2 cellular contexts compared by ENCODE assay signal in the genomic region with DNA sequence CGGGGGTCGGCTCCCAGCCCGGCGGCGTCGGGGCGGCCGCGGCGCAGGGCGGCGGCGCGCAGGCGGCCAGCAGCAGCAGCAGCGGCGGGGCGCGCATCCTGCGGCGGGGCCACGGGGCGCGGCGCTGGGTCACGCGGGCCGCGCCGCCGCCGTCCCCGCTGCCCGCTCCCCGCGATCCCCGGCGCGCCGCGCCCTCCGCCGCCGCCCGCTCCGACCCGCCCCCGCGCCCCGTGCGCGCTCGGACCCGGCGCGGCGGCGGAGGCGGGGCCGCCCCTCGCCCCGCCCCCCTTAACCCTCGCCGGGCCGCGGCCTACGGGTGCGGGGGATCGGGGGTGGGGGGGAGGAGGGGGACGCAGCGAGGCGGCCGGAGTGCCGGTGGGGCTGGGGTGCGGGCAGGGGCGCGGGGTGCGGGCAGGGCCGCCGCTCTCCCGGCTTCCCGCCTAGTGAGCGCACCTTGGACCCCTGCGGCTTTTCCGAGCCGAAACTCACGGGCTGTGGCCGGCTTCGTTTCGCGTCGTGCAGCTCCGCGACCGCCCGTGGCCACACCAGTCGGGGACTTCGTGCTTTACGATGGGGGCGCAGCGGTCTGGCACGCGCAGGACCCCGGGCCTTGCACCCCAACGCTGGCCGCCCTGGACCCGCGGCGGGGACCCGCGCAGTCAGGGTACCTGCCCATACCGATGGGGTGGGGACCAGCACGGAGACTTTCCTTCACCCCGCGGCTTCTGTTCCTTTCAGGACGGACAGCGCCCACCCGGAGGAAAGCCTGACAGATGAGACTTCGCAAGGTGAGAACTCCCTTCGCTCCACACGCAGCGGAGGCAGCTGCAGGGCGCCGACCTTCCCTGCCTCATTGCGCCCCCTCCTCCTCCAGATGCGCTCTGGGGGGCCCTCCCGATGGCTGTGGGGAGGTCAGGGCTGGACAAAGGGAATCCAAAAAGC.
TF ChIP-seq lines count a peak whose summit lies in the region.

A gene (minus strand): TSS at position 217 of the 942 bp plus-strand sequence. CDS start 120 bp downstream, at position 97.

TF ChIP-seq in H1, 55 proteins besides CTCF, POLR2A, EP300 and RAD21:
- TF ChIP-seq HDAC6 (IDR thresholded peaks at IDR 0.05; ENCODE audit: low read depth, low read length) (no peak), SAP30 (IDR thresholded peaks at IDR 0.05; ENCODE audit: insufficient read depth, insufficient replicate concordance, low read length) (peak; percentile 72), POLR2AphosphoS5 (IDR thresholded peaks at IDR 0.05; ENCODE audit: low read depth, low read length) (no peak), SIN3A (conservative IDR thresholded peaks at IDR 0.05 in 1 of 2, IDR thresholded peaks at IDR 0.05 in 1 of 2; ENCODE audit: low read depth in 1 of 2, low read length in 2 of 2) (0 out of 4 replicates have a peak, but pooled peaks have one; percentile 47 to 49), PHF8 (conservative IDR thresholded peaks at IDR 0.05; ENCODE audit: low read depth, low read length) (0 out of 2 replicates have a peak, but pooled peaks have one; percentile 23)
- TF ChIP-seq, protein P1, sequence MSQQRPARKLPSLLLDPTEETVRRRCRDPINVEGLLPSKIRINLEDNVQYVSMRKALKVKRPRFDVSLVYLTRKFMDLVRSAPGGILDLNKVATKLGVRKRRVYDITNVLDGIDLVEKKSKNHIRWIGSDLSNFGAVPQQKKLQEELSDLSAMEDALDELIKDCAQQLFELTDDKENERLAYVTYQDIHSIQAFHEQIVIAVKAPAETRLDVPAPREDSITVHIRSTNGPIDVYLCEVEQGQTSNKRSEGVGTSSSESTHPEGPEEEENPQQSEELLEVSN (IDR thresholded peaks at IDR 0.05) = peak; percentile 28; the same call in 1 of the 2 replicates
- TF ChIP-seq, protein P2, sequence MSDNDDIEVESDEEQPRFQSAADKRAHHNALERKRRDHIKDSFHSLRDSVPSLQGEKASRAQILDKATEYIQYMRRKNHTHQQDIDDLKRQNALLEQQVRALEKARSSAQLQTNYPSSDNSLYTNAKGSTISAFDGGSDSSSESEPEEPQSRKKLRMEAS (IDR thresholded peaks at IDR 0.05) = peak; percentile 60

TF ChIP-seq in neural cell, 6 proteins besides CTCF, POLR2A, EP300 and RAD21:
- TF ChIP-seq MXI1 (conservative IDR thresholded peaks at IDR 0.05; ENCODE audit: poor library complexity, severe bottlenecking) = no peak
- TF ChIP-seq POLR2AphosphoS5 (IDR thresholded peaks at IDR 0.05) = peak; percentile 1
- no peak for TF ChIP-seq EZH2 (IDR thresholded peaks at IDR 0.05; ENCODE audit: borderline replicate concordance, insufficient read depth, low read length, poor library complexity, severe bottlenecking)
- TF ChIP-seq SMC3 (conservative IDR thresholded peaks at IDR 0.05; ENCODE audit: poor library complexity) = no peak
TF ChIP-seq in neural cell: peak in this region for 1.
